In genomic region chr6:158322400-158322723, GRCh38 we compare ENCODE assay signal across 1 cellular context.
TF ChIP-seq lines count a peak whose summit lies in the region.

No MANE protein-coding gene starts in this region.

TF ChIP-seq in HepG2, 621 proteins besides CTCF, POLR2A, EP300 and RAD21:
- no peak for TF ChIP-seq STAG1 (CRISPR knock-in tag; IDR thresholded peaks at IDR 0.05)
- TF ChIP-seq CBX1 (IDR thresholded peaks at IDR 0.05; ENCODE audit: low read depth), result no peak
- peak; percentile 68; the same call in 1 of the 2 replicates for TF ChIP-seq TEF (CRISPR knock-in tag; IDR thresholded peaks at IDR 0.05)
- peak; percentile 69; the same call in 1 of the 2 replicates for TF ChIP-seq KLF12 (CRISPR knock-in tag; IDR thresholded peaks at IDR 0.05; ENCODE audit: borderline replicate concordance)
